Comparison of ENCODE assay signal across 11 cellular contexts in the genomic region with DNA sequence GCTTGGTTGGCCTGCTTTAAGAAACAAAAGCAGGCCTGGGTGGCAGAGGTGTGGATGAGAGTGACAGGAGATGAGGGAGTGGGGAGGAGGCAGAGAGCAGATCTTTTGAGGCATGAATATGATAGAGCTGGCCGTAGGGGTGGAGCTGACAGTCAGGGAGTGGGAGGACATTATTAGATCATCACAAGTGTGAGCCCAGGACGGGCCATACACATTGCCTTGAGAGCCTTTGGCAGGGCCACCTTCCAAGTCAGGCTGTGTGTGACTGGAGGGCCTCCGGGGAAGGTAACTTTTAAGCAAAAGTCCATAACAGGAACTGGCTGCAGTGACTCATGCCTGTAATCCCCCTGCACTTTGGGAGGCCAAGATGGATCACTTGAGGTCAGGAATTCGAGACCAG. TPM values are rescaled to one million over a fixed set of nuclear protein-coding genes. Genes with fewer than 3 reads are reported as not detected.
DNase-seq lines count a peak whose midpoint lies in the region; TF ChIP-seq lines count a peak whose summit lies in the region.
"Had no signal": no experiment of that assay in that cellular context is flagged by ENCODE, and none has a peak within 500 bp of the region (broad histone marks: within the 10 kb centered on the region; RNA-seq: fewer than 3 reads in every experiment).

No MANE protein-coding gene starts in this region.

- H3K27ac ChIP-seq in HUES48 (ENCODE audit: low read depth, low read length) (peak overlapping the region; percentile 79), mammary epithelial cell (ENCODE audit: insufficient read depth, low read depth, low read length) (no peak overlapping the region), neural progenitor cell (peak overlapping the region; percentile 89)

- H3K4me2 ChIP-seq in mammary epithelial cell (ENCODE audit: insufficient read depth, low read depth, low read length), result no peak overlapping the region
- H3K4me2 ChIP-seq in neural progenitor cell, result peak overlapping the region; percentile 22

- H3K4me3 ChIP-seq in HUES48 (ENCODE audit: low read depth, low read length) (no peak overlapping the region), mammary epithelial cell (replicated peaks in 1 of 3; ENCODE audit: insufficient read depth in 1 of 3, low read depth in 2 of 3, low read length in 3 of 3) (no peak overlapping the region), neural progenitor cell (no peak overlapping the region)

- H3K79me2 ChIP-seq in mammary epithelial cell (ENCODE audit: insufficient read depth, low read length) (no peaks in the 10 kb centered on the region), neural progenitor cell (ENCODE audit: low read depth) (no peaks in the 10 kb centered on the region)

- H3K4me3 Mint-ChIP-seq in neural progenitor cell, result no peak overlapping the region
- H3K4me3 Mint-ChIP-seq: effector memory CD8-positive, alpha-beta T cell had no signal

- H3K4me1 Mint-ChIP-seq in neural progenitor cell, result peaks cover 35% of the 10 kb centered on the region

- TF ChIP-seq CTCF in mammary epithelial cell (conservative IDR thresholded peaks at IDR 0.05 in 1 of 2, IDR thresholded peaks at IDR 0.05 in 1 of 2; ENCODE audit: extremely low read depth in 1 of 2, insufficient read depth in 1 of 2, low read depth in 1 of 2, low read length in 2 of 2) (no peak), neural progenitor cell (IDR thresholded peaks at IDR 0.05) (no peak)

- H3K9me3 Mint-ChIP-seq in neural progenitor cell, result no peaks in the 10 kb centered on the region
- H3K9me3 Mint-ChIP-seq: effector memory CD8-positive, alpha-beta T cell had no signal

- dilution Hi-C loops in mammary epithelial cell (cut with HindIII; ENCODE audit: low sequenced_read_pairs), result no loop called here

- no peaks in the 10 kb centered on the region for H3K9me3 ChIP-seq in HUES48 (ENCODE audit: control insufficient read depth, insufficient read depth, low read length)
- H3K9me3 ChIP-seq in mammary epithelial cell (replicated peaks; ENCODE audit: insufficient read depth, low read length), result no peaks in the 10 kb centered on the region
- no peaks in the 10 kb centered on the region for H3K9me3 ChIP-seq in neural progenitor cell (ENCODE audit: low read depth)

- H3K27me3 Mint-ChIP-seq in neural progenitor cell (ENCODE audit: insufficient read depth, low read depth), result peaks cover 13% of the 10 kb centered on the region

- intact Hi-C loops in mammary epithelial cell (cut with micrococcal nuclease), result no loop called here

- no TSS peak for BruUV-seq in mammary epithelial cell (replicated peaks; lab: Mats Ljungman, UMichigan)

- H3K36me3 Mint-ChIP-seq in neural progenitor cell, result no peaks in the 10 kb centered on the region

- H2AFZ ChIP-seq in mammary epithelial cell (ENCODE audit: low read depth, low read length) (no peak overlapping the region), neural progenitor cell (replicated peaks) (no peak overlapping the region)

- DNase-seq in ELF-1 (ENCODE audit: low read depth, low spot score) (peak; percentile 7), mammary epithelial cell (peak; percentile 35), neural progenitor cell (ENCODE audit: low spot score) (no peak), NCI-H2081 (lab: John Stamatoyannopoulos, UW) (no peak), DMS 273 treated with DMSO at 0.1 percent for 48 hours (lab: John Stamatoyannopoulos, UW) (no peak)
- DNase-seq in activated CD4-positive, alpha-beta T cell treated with anti-CD3 and anti-CD28 coated beads for 4 hours, result no peak
- DNase-seq in stimulated activated CD4-positive, alpha-beta T cell treated with anti-CD3 and anti-CD28 coated beads, Interleukin-2, amount 100 ng/mL, for 48 hours, result no peak
- DNase-seq: effector memory CD8-positive, alpha-beta T cell; NCI-H1436; stimulated activated naive CD4-positive, alpha-beta T cell had no signal

- 67% methylated on average over 3 of the region's 4 CpGs for WGBS in mammary epithelial cell (ENCODE audit: low coverage, missing lambda C conversion rate)

- H3K27ac Mint-ChIP-seq in neural progenitor cell, result peak overlapping the region; percentile 38
- H3K27ac Mint-ChIP-seq: effector memory CD8-positive, alpha-beta T cell had no signal

- in situ Hi-C loops in mammary epithelial cell (cut with MboI; ENCODE audit: low sequenced_read_pairs in 2 of 2), result no loop called here

- CTCF ChIA-PET in mammary epithelial cell (lab: Charles Lee; ENCODE audit: low non-redundant PET), result no interaction called here

- H3K36me3 ChIP-seq in HUES48 (ENCODE audit: control insufficient read depth, insufficient read depth, low read length) (no peaks in the 10 kb centered on the region), mammary epithelial cell (ENCODE audit: insufficient read depth, low read length) (no peaks in the 10 kb centered on the region), neural progenitor cell (no peaks in the 10 kb centered on the region)

- no peaks in the 10 kb centered on the region for H3K27me3 ChIP-seq in HUES48 (ENCODE audit: control insufficient read depth, insufficient read depth, low read length)
- H3K27me3 ChIP-seq in mammary epithelial cell (ENCODE audit: insufficient read depth, low read length), result no peaks in the 10 kb centered on the region
- no peaks in the 10 kb centered on the region for H3K27me3 ChIP-seq in neural progenitor cell

- H3K9ac ChIP-seq in HUES48 (ENCODE audit: low read depth, low read length) (no peak overlapping the region), mammary epithelial cell (ENCODE audit: insufficient read depth, low read length) (no peak overlapping the region), neural progenitor cell (no peak overlapping the region)

- H3F3A ChIP-seq in neural progenitor cell (ENCODE audit: low read depth), result peaks cover 28% of the 10 kb centered on the region

- H3K4me1 ChIP-seq in HUES48 (ENCODE audit: control insufficient read depth, insufficient read depth, low read length) (peaks cover 15% of the 10 kb centered on the region), mammary epithelial cell (ENCODE audit: insufficient read depth, low read length) (peaks cover 12% of the 10 kb centered on the region), neural progenitor cell (peaks cover 51% of the 10 kb centered on the region)

- H4K20me1 ChIP-seq in mammary epithelial cell (ENCODE audit: insufficient read depth, low read length) (no peaks in the 10 kb centered on the region), neural progenitor cell (ENCODE audit: low read depth) (no peaks in the 10 kb centered on the region)

RNA-seq across cellular contexts. Expression of gene GINS3, which starts 26.3 kb away (rescaled TPM):
- total RNA-seq in mammary epithelial cell, result 10 to 100 TPM in 1 of 2 donors, 1 to 10 TPM in 1; 3.3 to 15.1 TPM
- 17.9 TPM for polyA plus RNA-seq in mammary epithelial cell
- 22.7 TPM for polyA minus RNA-seq in mammary epithelial cell
- total RNA-seq in neural progenitor cell (ENCODE audit: low replicate concordance), result 11.4 and 13.4 TPM in 2 replicates

Comparison
In these comparisons a context has a peak if more than half of its experiments do, and no peak if none do; other contexts are left out.
1. DNase-seq: peak in ELF-1 (single experiment) and mammary epithelial cell (single experiment); none in neural progenitor cell (single experiment), NCI-H2081 (0 of 2), activated CD4-positive, alpha-beta T cell treated with anti-CD3 and anti-CD28 coated beads for 4 hours (0 of 2), stimulated activated CD4-positive, alpha-beta T cell treated with anti-CD3 and anti-CD28 coated beads, Interleukin-2, amount 100 ng/mL, for 48 hours (0 of 2) and DMS 273 treated with DMSO at 0.1 percent for 48 hours (single experiment).